11 cellular contexts compared by ENCODE assay signal in the genomic region with DNA sequence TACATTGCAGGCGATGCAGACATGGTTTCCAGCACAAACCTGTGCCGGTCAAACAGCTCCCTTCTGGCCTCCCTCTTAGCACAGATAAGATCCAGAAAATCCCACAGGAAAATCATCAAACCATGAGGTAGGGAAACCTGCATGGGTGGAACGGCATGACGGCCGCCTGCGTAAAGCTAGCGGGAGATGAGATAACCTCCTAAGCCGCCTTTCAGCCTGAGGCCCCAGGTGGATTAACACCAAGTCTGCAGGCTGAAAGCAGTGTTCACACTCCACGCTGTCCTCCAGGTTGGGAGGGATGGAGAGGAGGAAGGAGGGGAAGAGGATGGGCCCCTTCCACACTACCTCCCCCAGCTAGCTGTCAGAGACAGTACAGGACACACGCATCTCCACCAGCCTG.
DNase-seq lines count a peak whose midpoint lies in the region; TF ChIP-seq lines count a peak whose summit lies in the region.
"Had no signal": no experiment of that assay in that cellular context is flagged by ENCODE, and none has a peak within 500 bp of the region (broad histone marks: within the 10 kb centered on the region; RNA-seq: fewer than 3 reads in every experiment).

No MANE protein-coding gene starts in this region.

- H3K36me3 ChIP-seq in iPS-15b (ENCODE audit: control insufficient read depth, insufficient read depth, low read length) = no peaks in the 10 kb centered on the region
- no peaks in the 10 kb centered on the region for H3K36me3 ChIP-seq in suprapubic skin

- no peaks in the 10 kb centered on the region for H3K4me1 ChIP-seq in iPS-15b (ENCODE audit: control insufficient read depth, insufficient read depth, low read length)
- H3K4me1 ChIP-seq in suprapubic skin = no peaks in the 10 kb centered on the region

- peak; percentile 2 for DNase-seq in COLO668 (lab: John Stamatoyannopoulos, UW; ENCODE audit: unreplicated experiment)
- DNase-seq in SK-N-DZ (ENCODE audit: low spot score) = peak; percentile 36
- no peak for DNase-seq in NAMALWA (ENCODE audit: low spot score)
- no peak for DNase-seq in suprapubic skin (ENCODE audit: low spot score in 2 of 2)
- DNase-seq in iPS-NIHi7 (ENCODE audit: extremely low spot score) = no peak
- DNase-seq in OCI-M2 (lab: John Stamatoyannopoulos, UW; ENCODE audit: unreplicated experiment) = no peak
- DNase-seq: GF-D8, NCI-H2227 treated with DMSO at 0.1 percent for 48 hours had no signal

- no peaks in the 10 kb centered on the region for H3K27me3 ChIP-seq in iPS-15b (ENCODE audit: control insufficient read depth, insufficient read depth, low read length)
- no peaks in the 10 kb centered on the region for H3K27me3 ChIP-seq in suprapubic skin

- peak overlapping the region; percentile 37 for H3K9ac ChIP-seq in iPS-15b (ENCODE audit: low read depth, low read length)

- WGBS in suprapubic skin = 93% methylated on average over 10 of the region's 10 CpGs

- peak overlapping the region; percentile 60; the same call in 1 of the 2 replicates for H3K27ac ChIP-seq in C4-2B
- H3K27ac ChIP-seq in suprapubic skin = no peak overlapping the region
- H3K27ac ChIP-seq: SK-N-MC had no signal

- H3K9me3 ChIP-seq in iPS-15b (ENCODE audit: control insufficient read depth, insufficient read depth, low read length) (no peaks in the 10 kb centered on the region), suprapubic skin (no peaks in the 10 kb centered on the region)

- no peak for TF ChIP-seq POLR2A in suprapubic skin (IDR thresholded peaks at IDR 0.05)

- H3K4me3 ChIP-seq in iPS-15b (ENCODE audit: low read depth, low read length) (no peak overlapping the region), suprapubic skin (no peak overlapping the region)
- H3K4me3 ChIP-seq: SK-N-MC had no signal

- TF ChIP-seq EP300 in suprapubic skin (IDR thresholded peaks at IDR 0.05) = no peak

- TF ChIP-seq CTCF in C4-2B (conservative IDR thresholded peaks at IDR 0.05) (no peak), suprapubic skin (IDR thresholded peaks at IDR 0.05) (no peak)

Comparison
In these comparisons a context has a peak if more than half of its experiments do, and no peak if none do; other contexts are left out.
1. DNase-seq: peak in COLO668 (single experiment) and SK-N-DZ (single experiment); none in NAMALWA (single experiment), suprapubic skin (0 of 2), iPS-NIHi7 (single experiment) and OCI-M2 (single experiment).